In the genomic region with DNA sequence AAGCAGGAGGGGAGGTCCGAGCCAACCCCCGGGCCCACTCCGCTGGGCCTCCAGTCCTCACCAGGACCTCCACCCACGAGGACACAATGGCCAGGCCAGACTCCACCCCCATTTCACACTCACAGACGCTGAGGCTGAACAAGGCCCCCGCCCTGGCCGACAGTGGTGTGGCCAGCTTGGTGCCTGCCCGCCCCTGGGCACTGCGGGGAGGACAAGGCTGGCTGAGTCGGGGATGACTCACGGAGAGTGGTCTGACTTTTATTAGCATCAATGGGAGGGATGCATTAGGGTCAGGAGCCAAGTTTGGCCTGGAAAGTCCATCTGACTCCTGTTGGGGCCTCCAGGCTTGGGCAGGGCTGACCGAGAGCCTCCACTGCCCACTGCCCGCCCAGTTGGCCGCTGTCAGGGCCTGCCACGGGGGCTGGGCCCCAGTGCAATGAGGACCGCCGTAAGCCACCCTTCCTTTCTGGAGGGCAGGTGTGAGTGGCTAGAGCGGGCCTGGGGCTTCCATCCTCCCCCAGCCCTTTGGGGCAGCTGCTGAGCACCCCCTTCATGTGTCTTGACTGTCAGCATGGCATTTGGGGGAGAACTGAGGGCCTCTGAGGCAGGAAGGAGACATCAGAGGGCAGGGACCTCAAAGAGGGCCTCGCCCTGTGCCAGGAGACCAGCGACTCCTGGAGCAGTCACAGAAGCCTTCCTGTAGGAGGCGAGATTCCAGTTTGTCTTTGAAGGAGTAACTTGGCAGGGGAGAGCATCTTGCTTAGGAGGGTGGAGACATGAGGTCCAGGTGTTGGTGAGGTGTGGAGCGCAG, we compare ENCODE assay signal across 13 cellular contexts. TPM values are rescaled to one million over a fixed set of nuclear protein-coding genes. Genes with fewer than 3 reads are reported as not detected.
DNase-seq lines count a peak whose midpoint lies in the region; ATAC-seq, FAIRE-seq and TF ChIP-seq lines count a peak whose summit lies in the region.
"Had no signal": no experiment of that assay in that cellular context is flagged by ENCODE, and none has a peak within 500 bp of the region (broad histone marks: within the 10 kb centered on the region; RNA-seq: fewer than 3 reads in every experiment).

No MANE protein-coding gene starts in this region.

- no peaks in the 10 kb centered on the region for H3K79me2 ChIP-seq in astrocyte (ENCODE audit: insufficient read depth, low read length)

- H3K36me3 Mint-ChIP-seq in astrocyte (ENCODE audit: low read depth, unreplicated experiment), result peaks cover 5% of the 10 kb centered on the region
- H3K36me3 Mint-ChIP-seq in CD4-positive, alpha-beta T cell (ENCODE audit: low read depth), result no peaks in the 10 kb centered on the region

- no peak overlapping the region for H3K4me3 Mint-ChIP-seq in astrocyte (ENCODE audit: unreplicated experiment)
- no peak overlapping the region for H3K4me3 Mint-ChIP-seq in CD4-positive, alpha-beta T cell
- H3K4me3 Mint-ChIP-seq: activated T-helper 17 cell treated with anti-CD3 and anti-CD28 coated beads, Interleukin-2, amount 50 U/mL, for 72 hours; T-helper 1 cell treated with Interleukin-12 subunit alpha and Interleukin-12 subunit beta and Interleukin-4 antibody, amounts not matched to agents 30 μg/mL and 1 μg/mL, for 36 hours had no signal

- no peak overlapping the region for H3K9ac ChIP-seq in astrocyte (ENCODE audit: low read length)

- H3K4me2 ChIP-seq in astrocyte (ENCODE audit: low read length), result peak overlapping the region; percentile 29

- H3K27me3 ChIP-seq in heart left ventricle (no peaks in the 10 kb centered on the region), astrocyte (ENCODE audit: insufficient read depth, low read length) (no peaks in the 10 kb centered on the region), right atrium auricular region (no peaks in the 10 kb centered on the region), upper lobe of right lung (no peaks in the 10 kb centered on the region), thyroid gland (no peaks in the 10 kb centered on the region)
- no peaks in the 10 kb centered on the region for H3K27me3 ChIP-seq in CD4-positive, alpha-beta T cell (ENCODE audit: control insufficient read depth, insufficient read depth, low read length)

- H3K27ac Mint-ChIP-seq in astrocyte (ENCODE audit: unreplicated experiment), result no peak overlapping the region
- H3K27ac Mint-ChIP-seq in CD4-positive, alpha-beta T cell, result no peak overlapping the region
- H3K27ac Mint-ChIP-seq: activated T-helper 17 cell treated with anti-CD3 and anti-CD28 coated beads, Interleukin-2, amount 50 U/mL, for 72 hours; T-helper 1 cell treated with Interleukin-12 subunit alpha and Interleukin-12 subunit beta and Interleukin-4 antibody, amounts not matched to agents 30 μg/mL and 1 μg/mL, for 36 hours had no signal

- TF ChIP-seq CTCF in heart left ventricle (IDR thresholded peaks at IDR 0.05) (no peak), astrocyte (IDR thresholded peaks at IDR 0.05; ENCODE audit: insufficient read depth, low read depth, low read length) (no peak), right atrium auricular region (IDR thresholded peaks at IDR 0.05) (no peak), upper lobe of right lung (IDR thresholded peaks at IDR 0.05) (no peak), thyroid gland (IDR thresholded peaks at IDR 0.05) (no peak)
- TF ChIP-seq CTCF in CD4-positive, alpha-beta T cell (IDR thresholded peaks at IDR 0.05), result no peak

- no peaks in the 10 kb centered on the region for H3K9me3 Mint-ChIP-seq in astrocyte (ENCODE audit: unreplicated experiment)
- H3K9me3 Mint-ChIP-seq in CD4-positive, alpha-beta T cell, result no peaks in the 10 kb centered on the region
- H3K9me3 Mint-ChIP-seq: activated T-helper 17 cell treated with anti-CD3 and anti-CD28 coated beads, Interleukin-2, amount 50 U/mL, for 72 hours; T-helper 1 cell treated with Interleukin-12 subunit alpha and Interleukin-12 subunit beta and Interleukin-4 antibody, amounts not matched to agents 30 μg/mL and 1 μg/mL, for 36 hours had no signal

- H3K4me3 ChIP-seq in heart left ventricle (no peak overlapping the region), astrocyte (ENCODE audit: insufficient read depth, low read depth, low read length) (no peak overlapping the region), right atrium auricular region (no peak overlapping the region), upper lobe of right lung (no peak overlapping the region), thyroid gland (replicated peaks in 1 of 3) (no peak overlapping the region)
- H3K4me3 ChIP-seq: GM12878 had no signal

- 64 to 83% (median 72%) methylated on average over 15 to 22 of the region's 22 CpGs for WGBS in heart left ventricle, 4 donors
- 82 to 94% methylated on average over 13 to 16 of the region's 22 CpGs for WGBS in thyroid gland, 2 donors

- H3K36me3 ChIP-seq in heart left ventricle, result no peaks in the 10 kb centered on the region
- H3K36me3 ChIP-seq in astrocyte (ENCODE audit: insufficient read depth, low read length), result no peaks in the 10 kb centered on the region
- H3K36me3 ChIP-seq in right atrium auricular region, result no peaks in the 10 kb centered on the region
- no peaks in the 10 kb centered on the region for H3K36me3 ChIP-seq in upper lobe of right lung
- H3K36me3 ChIP-seq in thyroid gland, result no peaks in the 10 kb centered on the region

- intact Hi-C loops in heart left ventricle (cut with DNase I) (loop anchor here in 4 of 10 donors (2.0 to 5.0 kb wide), 4 partner anchors 62 to 575 kb away; partner anchors contain the start of genes CD81 (in 2 of the 4) and CDKN1C (in 1 of the 4)), cardiac septum (cut with DNase I) (no loop called here), upper lobe of right lung (cut with DNase I) (no loop called here), thyroid gland (cut with DNase I) (no loop called here)
- intact Hi-C loops in CD4-positive, alpha-beta T cell (cut with DNase I, micrococcal nuclease), result no loop called here

- POLR2A ChIA-PET in CD4-positive, alpha-beta T cell (lab: Charles Lee), result interaction anchor here (1.8 kb wide), 1 partner anchor 8 kb away, joined by 4 read pairs; no protein-coding TSS in a partner anchor

- H3K27ac ChIP-seq in heart left ventricle (peak overlapping the region in 11 of 12 donors; percentile 20 to 90 (median 48)), astrocyte (ENCODE audit: low read depth, low read length) (no peak overlapping the region), right atrium auricular region (peak overlapping the region; percentile 85 to 92), upper lobe of right lung (no peak overlapping the region), thyroid gland (no peak overlapping the region)
- H3K27ac ChIP-seq in CD4-positive, alpha-beta T cell (ENCODE audit: low read depth, low read length), result no peak overlapping the region

- H3K27me3 Mint-ChIP-seq in astrocyte (ENCODE audit: low read depth, unreplicated experiment), result peaks cover 7% of the 10 kb centered on the region
- no peaks in the 10 kb centered on the region for H3K27me3 Mint-ChIP-seq in CD4-positive, alpha-beta T cell
- H3K27me3 Mint-ChIP-seq: activated T-helper 17 cell treated with anti-CD3 and anti-CD28 coated beads, Interleukin-2, amount 50 U/mL, for 72 hours had no signal

- CTCF ChIA-PET in CD4-positive, alpha-beta T cell (lab: Charles Lee), result no interaction called here

- FAIRE-seq in astrocyte (lab: Jason Lieb, UNC), result no peak
- FAIRE-seq: endometrium, GM12878 had no signal

- H4K20me1 ChIP-seq in astrocyte (ENCODE audit: insufficient read depth, low read length), result no peaks in the 10 kb centered on the region

- DNase-seq in heart left ventricle (peak in 3 of 5 donors; percentile 49 to 63 (median 59)), cardiac septum (ENCODE audit: low spot score) (no peak), astrocyte (ENCODE audit: low read depth) (peak; percentile 35), right atrium auricular region (ENCODE audit: low spot score) (no peak), upper lobe of right lung (peak; percentile 66), thyroid gland (no peak)
- DNase-seq in CD4-positive, alpha-beta T cell, result no peak
- DNase-seq: midbrain had no signal

- peak overlapping the region; percentile 63 for H2AFZ ChIP-seq in astrocyte (ENCODE audit: low read depth, low read length)

- ATAC-seq in heart left ventricle (peak in 2 of 4 donors; percentile 5 to 7), upper lobe of right lung (no peak), HG02610 (IDR thresholded peaks at IDR 0.05; ENCODE audit: unreplicated experiment) (no peak)
- ATAC-seq in CD4-positive, alpha-beta T cell (ENCODE audit: poor library complexity), result no peak
- ATAC-seq: activated T-helper 17 cell treated with anti-CD3 and anti-CD28 coated beads, Interleukin-2, amount 50 U/mL, for 72 hours; GM12878 had no signal

- H3K4me1 Mint-ChIP-seq in astrocyte (ENCODE audit: low read depth, unreplicated experiment), result no peaks in the 10 kb centered on the region
- H3K4me1 Mint-ChIP-seq in CD4-positive, alpha-beta T cell (ENCODE audit: low read depth), result peaks cover 9% of the 10 kb centered on the region
- H3K4me1 Mint-ChIP-seq: activated T-helper 17 cell treated with anti-CD3 and anti-CD28 coated beads, Interleukin-2, amount 50 U/mL, for 72 hours had no signal

- H3K4me1 ChIP-seq in heart left ventricle (peaks cover 0 to 41% (median 26%) of the 10 kb centered on the region in 12 donors), astrocyte (ENCODE audit: insufficient read depth, low read length) (peaks cover 16% of the 10 kb centered on the region), right atrium auricular region (peaks cover 0 to 44% of the 10 kb centered on the region in 2 donors), upper lobe of right lung (peaks cover 17% of the 10 kb centered on the region), thyroid gland (peaks cover 16 to 17% of the 10 kb centered on the region in 2 donors)

- TF ChIP-seq POLR2A in heart left ventricle (IDR thresholded peaks at IDR 0.05), result no peak
- no peak for TF ChIP-seq POLR2A in thyroid gland (IDR thresholded peaks at IDR 0.05)

- H3K9me3 ChIP-seq in heart left ventricle (peaks cover 0 to 2% (median 0%) of the 10 kb centered on the region in 12 donors), astrocyte (ENCODE audit: insufficient read depth, low read depth, low read length) (no peaks in the 10 kb centered on the region), right atrium auricular region (no peaks in the 10 kb centered on the region), upper lobe of right lung (no peaks in the 10 kb centered on the region), thyroid gland (no peaks in the 10 kb centered on the region)
- no peaks in the 10 kb centered on the region for H3K9me3 ChIP-seq in CD4-positive, alpha-beta T cell (ENCODE audit: control insufficient read depth, low read length)

RNA-seq across cellular contexts. Expression of gene TSPAN32, which starts 10.6 kb away (rescaled TPM):
- total RNA-seq in heart left ventricle (10 to 100 TPM in 7 of 9 donors, 1 to 10 TPM in 2; 9.5 to 29.5 (median 19.2) TPM), cardiac septum (26.2 TPM), astrocyte (not detected in 2 replicates), right atrium auricular region (10 to 100 TPM in 1 of 2 donors, 1 to 10 TPM in 1; 2.6 to 15.2 TPM), upper lobe of right lung (12.2 TPM), thyroid gland (under 1 TPM in 2 of 4 donors, not detected in 2; 0.33 to 0.45 TPM)
- 10 to 100 TPM in 1 of 2 donors, 1 to 10 TPM in 1; 3.5 to 15.5 TPM for polyA plus RNA-seq in heart left ventricle
- total RNA-seq in CD4-positive, alpha-beta T cell, result 10 to 100 TPM; 81.8 TPM
- total RNA-seq: GM12878 had no signal

RNA-seq across cellular contexts. Expression of gene C11orf21, which starts 10.7 kb away (rescaled TPM):
- total RNA-seq in heart left ventricle, result 10 to 100 TPM in 8 of 9 donors, 1 to 10 TPM in 1; 4.8 to 41.2 (median 29.9) TPM
- 10 to 100 TPM in 1 of 2 donors, 1 to 10 TPM in 1; 5.1 to 34.6 TPM for polyA plus RNA-seq in heart left ventricle
- 23.2 TPM for total RNA-seq in cardiac septum
- total RNA-seq in astrocyte, result not detected in 2 replicates
- total RNA-seq in right atrium auricular region, result 10 to 100 TPM in 1 of 2 donors, 1 to 10 TPM in 1; 1.4 to 11.9 TPM
- total RNA-seq in upper lobe of right lung, result 6.5 TPM
- 10 to 100 TPM; 71.2 to 71.7 TPM for total RNA-seq in CD4-positive, alpha-beta T cell
- total RNA-seq in thyroid gland, result under 1 TPM; 0.15 to 0.67 (median 0.45) TPM

RNA-seq across cellular contexts. Expression of gene ASCL2, which starts 42.0 kb away (rescaled TPM):
- total RNA-seq in heart left ventricle (1 to 10 TPM in 1 of 9 donors, under 1 TPM in 2, not detected in 6; 0.33 to 2.3 (median 0.54) TPM), cardiac septum (not detected), astrocyte (not detected in 2 replicates), right atrium auricular region (under 1 TPM in 1 of 2 donors, not detected in 1; 0.51 TPM), upper lobe of right lung (2.2 TPM), thyroid gland (1 to 10 TPM in 1 of 4 donors, under 1 TPM in 3; 0.46 to 2.9 (median 0.66) TPM)
- under 1 TPM in 1 of 2 donors, not detected in 1; 0.07 TPM for polyA plus RNA-seq in heart left ventricle
- total RNA-seq in CD4-positive, alpha-beta T cell, result not detected
- total RNA-seq: GM12878 had no signal
- polyA plus RNA-seq: GM12878 had no signal

Comparison
In these comparisons a context has a peak if more than half of its experiments do, and no peak if none do; other contexts are left out.
1. DNase-seq: peak in heart left ventricle (3 of 5), astrocyte (single experiment) and upper lobe of right lung (single experiment); none in cardiac septum (single experiment), right atrium auricular region (single experiment), CD4-positive, alpha-beta T cell (0 of 10) and thyroid gland (0 of 2).
2. H3K27ac ChIP-seq: peak in heart left ventricle (11 of 12) and right atrium auricular region (2 of 2); none in astrocyte (single experiment), upper lobe of right lung (single experiment), CD4-positive, alpha-beta T cell (single experiment) and thyroid gland (0 of 3).